ENCODE assay signal across 1 cellular context in the genomic region with DNA sequence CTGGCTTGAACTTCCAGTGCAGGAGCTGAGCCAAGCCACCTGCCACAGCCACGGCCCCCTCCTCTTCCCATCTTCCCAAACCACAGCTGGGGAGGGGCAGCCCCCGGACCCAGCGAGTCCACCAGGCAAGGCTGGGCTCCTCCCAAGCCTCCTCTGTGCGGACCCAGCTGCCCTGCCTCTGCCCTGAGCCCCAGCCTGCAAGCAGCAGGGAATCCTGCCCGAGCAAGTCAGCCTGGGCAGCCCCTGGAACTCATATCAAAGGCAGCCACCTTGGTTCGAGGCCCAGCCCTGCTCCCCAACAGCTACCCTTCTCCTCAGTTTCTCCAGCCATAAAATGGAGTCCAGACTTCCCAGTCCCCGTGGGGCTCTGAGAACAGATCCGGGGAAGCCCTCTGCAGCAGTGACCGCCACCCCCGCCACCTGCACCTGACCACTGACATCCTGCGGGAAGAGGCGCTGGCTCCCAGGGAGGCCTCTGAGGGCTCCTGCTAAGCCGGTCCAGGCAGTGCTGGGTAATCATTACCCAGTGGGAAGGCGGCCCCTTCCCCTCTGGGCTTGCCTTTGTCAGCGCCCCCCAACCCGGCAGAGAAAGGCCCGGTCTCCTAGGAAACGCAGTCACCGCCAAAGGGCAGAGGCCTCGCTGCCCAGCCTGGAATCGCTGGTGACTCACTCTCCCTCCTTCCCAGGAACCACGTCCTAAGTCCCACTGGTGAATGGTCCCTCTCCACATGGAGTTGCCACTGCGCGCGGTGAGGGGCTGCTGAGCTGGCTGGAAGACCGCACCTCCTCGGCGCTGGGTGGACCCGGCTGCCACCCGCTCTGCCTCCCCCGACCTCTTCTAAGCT.
A peak's percentile ranks its signal among the peaks of the same experiment; 100 is the strongest.
TF ChIP-seq lines count a peak whose summit lies in the region.

No MANE protein-coding gene starts in this region.

TF ChIP-seq in HepG2, 621 proteins besides CTCF, POLR2A, EP300 and RAD21 (continued from another document and continues in another):
- TF ChIP-seq, protein P1, sequence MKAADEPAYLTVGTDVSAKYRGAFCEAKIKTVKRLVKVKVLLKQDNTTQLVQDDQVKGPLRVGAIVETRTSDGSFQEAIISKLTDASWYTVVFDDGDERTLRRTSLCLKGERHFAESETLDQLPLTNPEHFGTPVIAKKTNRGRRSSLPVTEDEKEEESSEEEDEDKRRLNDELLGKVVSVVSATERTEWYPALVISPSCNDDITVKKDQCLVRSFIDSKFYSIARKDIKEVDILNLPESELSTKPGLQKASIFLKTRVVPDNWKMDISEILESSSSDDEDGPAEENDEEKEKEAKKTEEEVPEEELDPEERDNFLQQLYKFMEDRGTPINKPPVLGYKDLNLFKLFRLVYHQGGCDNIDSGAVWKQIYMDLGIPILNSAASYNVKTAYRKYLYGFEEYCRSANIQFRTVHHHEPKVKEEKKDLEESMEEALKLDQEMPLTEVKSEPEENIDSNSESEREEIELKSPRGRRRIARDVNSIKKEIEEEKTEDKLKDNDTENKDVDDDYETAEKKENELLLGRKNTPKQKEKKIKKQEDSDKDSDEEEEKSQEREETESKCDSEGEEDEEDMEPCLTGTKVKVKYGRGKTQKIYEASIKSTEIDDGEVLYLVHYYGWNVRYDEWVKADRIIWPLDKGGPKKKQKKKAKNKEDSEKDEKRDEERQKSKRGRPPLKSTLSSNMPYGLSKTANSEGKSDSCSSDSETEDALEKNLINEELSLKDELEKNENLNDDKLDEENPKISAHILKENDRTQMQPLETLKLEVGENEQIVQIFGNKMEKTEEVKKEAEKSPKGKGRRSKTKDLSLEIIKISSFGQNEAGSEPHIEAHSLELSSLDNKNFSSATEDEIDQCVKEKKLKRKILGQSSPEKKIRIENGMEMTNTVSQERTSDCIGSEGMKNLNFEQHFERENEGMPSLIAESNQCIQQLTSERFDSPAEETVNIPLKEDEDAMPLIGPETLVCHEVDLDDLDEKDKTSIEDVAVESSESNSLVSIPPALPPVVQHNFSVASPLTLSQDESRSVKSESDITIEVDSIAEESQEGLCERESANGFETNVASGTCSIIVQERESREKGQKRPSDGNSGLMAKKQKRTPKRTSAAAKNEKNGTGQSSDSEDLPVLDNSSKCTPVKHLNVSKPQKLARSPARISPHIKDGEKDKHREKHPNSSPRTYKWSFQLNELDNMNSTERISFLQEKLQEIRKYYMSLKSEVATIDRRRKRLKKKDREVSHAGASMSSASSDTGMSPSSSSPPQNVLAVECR (CRISPR knock-in tag; IDR thresholded peaks at IDR 0.05; ENCODE audit: borderline replicate concordance) = peak; percentile 95
- no peak for TF ChIP-seq NFYC (CRISPR knock-in tag; IDR thresholded peaks at IDR 0.05)
- TF ChIP-seq CEBPB (IDR thresholded peaks at IDR 0.05; ENCODE audit: borderline replicate concordance, low read depth, low read length) = no peak
- TF ChIP-seq ZNF335 (CRISPR knock-in tag; IDR thresholded peaks at IDR 0.05) = no peak
- peak; percentile 26; the same call in 1 of the 2 replicates for TF ChIP-seq ZNF614 (CRISPR knock-in tag; IDR thresholded peaks at IDR 0.05; ENCODE audit: borderline replicate concordance)
- peak; percentile 57; the same call in 1 of the 2 replicates for TF ChIP-seq HMGXB3 (CRISPR knock-in tag; IDR thresholded peaks at IDR 0.05; ENCODE audit: borderline replicate concordance)
- TF ChIP-seq BRD4 (CRISPR knock-in tag; IDR thresholded peaks at IDR 0.05) = peak; percentile 5; the same call in 1 of the 2 replicates
- no peak for TF ChIP-seq SMARCE1 (IDR thresholded peaks at IDR 0.05; ENCODE audit: borderline replicate concordance)
- TF ChIP-seq ZNF775 (CRISPR knock-in tag; IDR thresholded peaks at IDR 0.05; ENCODE audit: borderline replicate concordance) = no peak
- TF ChIP-seq BCL6 (CRISPR knock-in tag; IDR thresholded peaks at IDR 0.05) = peak; percentile 33; the same call in 1 of the 2 replicates
- TF ChIP-seq IRX3 (CRISPR knock-in tag; IDR thresholded peaks at IDR 0.05; ENCODE audit: borderline replicate concordance, low read depth) = no peak
- no peak for TF ChIP-seq ZNF496 (CRISPR knock-in tag; IDR thresholded peaks at IDR 0.05; ENCODE audit: insufficient replicate concordance)
- TF ChIP-seq ZBTB33 (CRISPR knock-in tag; IDR thresholded peaks at IDR 0.05) = 0 out of 2 replicates have a peak, but pooled peaks have one; percentile 36
- TF ChIP-seq, protein P2, sequence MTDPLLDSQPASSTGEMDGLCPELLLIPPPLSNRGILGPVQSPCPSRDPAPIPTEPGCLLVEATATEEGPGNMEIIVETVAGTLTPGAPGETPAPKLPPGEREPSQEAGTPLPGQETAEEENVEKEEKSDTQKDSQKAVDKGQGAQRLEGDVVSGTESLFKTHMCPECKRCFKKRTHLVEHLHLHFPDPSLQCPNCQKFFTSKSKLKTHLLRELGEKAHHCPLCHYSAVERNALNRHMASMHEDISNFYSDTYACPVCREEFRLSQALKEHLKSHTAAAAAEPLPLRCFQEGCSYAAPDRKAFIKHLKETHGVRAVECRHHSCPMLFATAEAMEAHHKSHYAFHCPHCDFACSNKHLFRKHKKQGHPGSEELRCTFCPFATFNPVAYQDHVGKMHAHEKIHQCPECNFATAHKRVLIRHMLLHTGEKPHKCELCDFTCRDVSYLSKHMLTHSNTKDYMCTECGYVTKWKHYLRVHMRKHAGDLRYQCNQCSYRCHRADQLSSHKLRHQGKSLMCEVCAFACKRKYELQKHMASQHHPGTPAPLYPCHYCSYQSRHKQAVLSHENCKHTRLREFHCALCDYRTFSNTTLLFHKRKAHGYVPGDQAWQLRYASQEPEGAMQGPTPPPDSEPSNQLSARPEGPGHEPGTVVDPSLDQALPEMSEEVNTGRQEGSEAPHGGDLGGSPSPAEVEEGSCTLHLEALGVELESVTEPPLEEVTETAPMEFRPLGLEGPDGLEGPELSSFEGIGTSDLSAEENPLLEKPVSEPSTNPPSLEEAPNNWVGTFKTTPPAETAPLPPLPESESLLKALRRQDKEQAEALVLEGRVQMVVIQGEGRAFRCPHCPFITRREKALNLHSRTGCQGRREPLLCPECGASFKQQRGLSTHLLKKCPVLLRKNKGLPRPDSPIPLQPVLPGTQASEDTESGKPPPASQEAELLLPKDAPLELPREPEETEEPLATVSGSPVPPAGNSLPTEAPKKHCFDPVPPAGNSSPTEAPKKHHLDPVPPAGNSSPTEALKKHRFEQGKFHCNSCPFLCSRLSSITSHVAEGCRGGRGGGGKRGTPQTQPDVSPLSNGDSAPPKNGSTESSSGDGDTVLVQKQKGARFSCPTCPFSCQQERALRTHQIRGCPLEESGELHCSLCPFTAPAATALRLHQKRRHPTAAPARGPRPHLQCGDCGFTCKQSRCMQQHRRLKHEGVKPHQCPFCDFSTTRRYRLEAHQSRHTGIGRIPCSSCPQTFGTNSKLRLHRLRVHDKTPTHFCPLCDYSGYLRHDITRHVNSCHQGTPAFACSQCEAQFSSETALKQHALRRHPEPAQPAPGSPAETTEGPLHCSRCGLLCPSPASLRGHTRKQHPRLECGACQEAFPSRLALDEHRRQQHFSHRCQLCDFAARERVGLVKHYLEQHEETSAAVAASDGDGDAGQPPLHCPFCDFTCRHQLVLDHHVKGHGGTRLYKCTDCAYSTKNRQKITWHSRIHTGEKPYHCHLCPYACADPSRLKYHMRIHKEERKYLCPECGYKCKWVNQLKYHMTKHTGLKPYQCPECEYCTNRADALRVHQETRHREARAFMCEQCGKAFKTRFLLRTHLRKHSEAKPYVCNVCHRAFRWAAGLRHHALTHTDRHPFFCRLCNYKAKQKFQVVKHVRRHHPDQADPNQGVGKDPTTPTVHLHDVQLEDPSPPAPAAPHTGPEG (CRISPR knock-in tag; IDR thresholded peaks at IDR 0.05) = no peak
- TF ChIP-seq HOXA5 (CRISPR knock-in tag; IDR thresholded peaks at IDR 0.05) = peak; percentile 18; the same call in 1 of the 2 replicates
- no peak for TF ChIP-seq SP2 (CRISPR knock-in tag; IDR thresholded peaks at IDR 0.05)
- TF ChIP-seq, protein P3, sequence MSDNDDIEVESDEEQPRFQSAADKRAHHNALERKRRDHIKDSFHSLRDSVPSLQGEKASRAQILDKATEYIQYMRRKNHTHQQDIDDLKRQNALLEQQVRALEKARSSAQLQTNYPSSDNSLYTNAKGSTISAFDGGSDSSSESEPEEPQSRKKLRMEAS (IDR thresholded peaks at IDR 0.05) = peak; percentile 74
- peak; percentile 53; the same call in 1 of the 2 replicates for TF ChIP-seq ZNF350 (CRISPR knock-in tag; IDR thresholded peaks at IDR 0.05; ENCODE audit: borderline replicate concordance, low read depth)
- no peak for TF ChIP-seq SALL2 (CRISPR knock-in tag; IDR thresholded peaks at IDR 0.05)
- TF ChIP-seq SMC3 (IDR thresholded peaks at IDR 0.05; ENCODE audit: low read length) = no peak
- peak; percentile 22; the same call in 1 of the 2 replicates for TF ChIP-seq ELF3 (CRISPR knock-in tag; IDR thresholded peaks at IDR 0.05)
- no peak for TF ChIP-seq ZFP36L2 (CRISPR knock-in tag; IDR thresholded peaks at IDR 0.05)
- peak; percentile 31; the same call in 1 of the 2 replicates for TF ChIP-seq ZSCAN25 (CRISPR knock-in tag; IDR thresholded peaks at IDR 0.05)
- TF ChIP-seq ZNF615 (CRISPR knock-in tag; IDR thresholded peaks at IDR 0.05; ENCODE audit: borderline replicate concordance) = no peak
- TF ChIP-seq, protein P4, sequence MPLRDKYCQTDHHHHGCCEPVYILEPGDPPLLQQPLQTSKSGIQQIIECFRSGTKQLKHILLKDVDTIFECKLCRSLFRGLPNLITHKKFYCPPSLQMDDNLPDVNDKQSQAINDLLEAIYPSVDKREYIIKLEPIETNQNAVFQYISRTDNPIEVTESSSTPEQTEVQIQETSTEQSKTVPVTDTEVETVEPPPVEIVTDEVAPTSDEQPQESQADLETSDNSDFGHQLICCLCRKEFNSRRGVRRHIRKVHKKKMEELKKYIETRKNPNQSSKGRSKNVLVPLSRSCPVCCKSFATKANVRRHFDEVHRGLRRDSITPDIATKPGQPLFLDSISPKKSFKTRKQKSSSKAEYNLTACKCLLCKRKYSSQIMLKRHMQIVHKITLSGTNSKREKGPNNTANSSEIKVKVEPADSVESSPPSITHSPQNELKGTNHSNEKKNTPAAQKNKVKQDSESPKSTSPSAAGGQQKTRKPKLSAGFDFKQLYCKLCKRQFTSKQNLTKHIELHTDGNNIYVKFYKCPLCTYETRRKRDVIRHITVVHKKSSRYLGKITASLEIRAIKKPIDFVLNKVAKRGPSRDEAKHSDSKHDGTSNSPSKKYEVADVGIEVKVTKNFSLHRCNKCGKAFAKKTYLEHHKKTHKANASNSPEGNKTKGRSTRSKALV (CRISPR knock-in tag; IDR thresholded peaks at IDR 0.05) = 0 out of 2 replicates have a peak, but pooled peaks have one; percentile 40
- no peak for TF ChIP-seq CEBPZ (IDR thresholded peaks at IDR 0.05; ENCODE audit: low read length)
- peak; percentile 51 for TF ChIP-seq GATAD2A (CRISPR knock-in tag; IDR thresholded peaks at IDR 0.05)
- TF ChIP-seq ZNF468 (CRISPR knock-in tag; IDR thresholded peaks at IDR 0.05) = no peak
